Comparison of ENCODE assay signal across 1 cellular context in the genomic region with DNA sequence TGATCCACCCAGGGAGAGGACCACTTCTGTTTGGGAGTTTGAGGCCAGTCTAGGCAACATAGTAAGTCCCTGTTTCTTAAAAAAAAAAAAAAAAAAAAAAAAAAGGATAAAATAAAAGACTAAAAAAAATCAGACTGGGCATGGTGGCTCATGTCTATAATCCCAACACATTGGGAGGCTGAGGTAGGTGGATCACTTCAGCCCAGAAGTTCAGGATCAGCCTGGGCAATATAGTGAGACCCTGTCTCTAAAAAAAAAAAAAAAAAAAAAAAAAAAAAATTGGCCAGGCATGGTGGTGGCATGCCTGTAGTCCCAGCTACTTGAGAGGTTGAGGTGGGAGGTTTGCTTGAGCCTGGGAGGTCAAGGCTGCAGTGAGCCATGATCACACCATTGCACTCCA. TPM values are rescaled to one million over a fixed set of nuclear protein-coding genes. Genes with fewer than 3 reads are reported as not detected.
"Had no signal": no experiment of that assay in that cellular context is flagged by ENCODE, and none has a peak within 500 bp of the region (broad histone marks: within the 10 kb centered on the region; RNA-seq: fewer than 3 reads in every experiment).

No MANE protein-coding gene starts in this region.

RNA-seq across cellular contexts. Expression of a gene that starts 9.0 kb away (rescaled TPM):
- polyA plus RNA-seq: naive thymus-derived CD8-positive, alpha-beta T cell had no signal
